In genomic region chr7:1121476-1121875, GRCh38 we compare ENCODE assay signal across 23 cellular contexts. TPM values are rescaled to one million over a fixed set of nuclear protein-coding genes. Genes with fewer than 3 reads are reported as not detected.
DNase-seq lines count a peak whose midpoint lies in the region; ATAC-seq and TF ChIP-seq lines count a peak whose summit lies in the region.
"Had no signal": no experiment of that assay in that cellular context is flagged by ENCODE, and none has a peak within 500 bp of the region (broad histone marks: within the 10 kb centered on the region; RNA-seq: fewer than 3 reads in every experiment).

No MANE protein-coding gene starts in this region.

- peaks cover 0 to 27% of the 10 kb centered on the region in 2 donors for H3K4me1 ChIP-seq in right atrium auricular region
- peaks cover 37% of the 10 kb centered on the region for H3K4me1 ChIP-seq in mesenchymal stem cell (ENCODE audit: control insufficient read depth, insufficient read depth, low read depth, low read length)
- H3K4me1 ChIP-seq in upper lobe of right lung, result no peaks in the 10 kb centered on the region
- H3K4me1 ChIP-seq: Peyer's patch had no signal

- no peak overlapping the region for H3K9ac ChIP-seq in mesenchymal stem cell (ENCODE audit: low read length)

- H2AK5ac ChIP-seq in mesenchymal stem cell (ENCODE audit: low read length, severe bottlenecking), result no peak overlapping the region

- no peaks in the 10 kb centered on the region for H3K27me3 ChIP-seq in right atrium auricular region
- H3K27me3 ChIP-seq in mesenchymal stem cell (ENCODE audit: control insufficient read depth in 1 of 2, insufficient read depth in 1 of 2, low read length in 2 of 2), result no peaks in the 10 kb centered on the region
- no peaks in the 10 kb centered on the region for H3K27me3 ChIP-seq in upper lobe of right lung
- H3K27me3 ChIP-seq: Peyer's patch had no signal

- DNase-seq in cardiac septum (ENCODE audit: low spot score), result peak; percentile 55
- DNase-seq in right atrium auricular region (ENCODE audit: low spot score), result no peak
- peak; percentile 46 for DNase-seq in chondrocyte (ENCODE audit: low spot score)
- DNase-seq in mesenchymal stem cell, result no peak
- DNase-seq in upper lobe of right lung, result peak; percentile 37
- DNase-seq in CD1c-positive myeloid dendritic cell (ENCODE audit: extremely low spot score), result no peak
- DNase-seq in HuH-7.5 (ENCODE audit: low spot score), result no peak
- DNase-seq: CD4-positive, alpha-beta memory T cell; COR-L47; DMS53; Karpas-422; NCI-H1092; NCI-H1417 treated with DMSO at 0.1 percent for 48 hours; NCI-H1694 treated with DMSO at 0.1 percent for 48 hours; NCI-H2081; NCI-H2227 treated with DMSO at 0.1 percent for 48 hours; NCI-H526 treated with DMSO at 0.1 percent for 48 hours; Peyer's patch; SIG-M5 had no signal

- 98% methylated on average over 14 of the region's 14 CpGs for WGBS in mesenchymal stem cell

- no peak overlapping the region for H4K91ac ChIP-seq in mesenchymal stem cell (ENCODE audit: low read length)

- H3K4me1 Mint-ChIP-seq in chondrocyte (ENCODE audit: low read depth), result peaks cover 43% of the 10 kb centered on the region

- H3K36me3 ChIP-seq in right atrium auricular region (no peaks in the 10 kb centered on the region), mesenchymal stem cell (ENCODE audit: control insufficient read depth in 1 of 2, insufficient read depth in 2 of 2, low read depth in 1 of 2, low read length in 2 of 2) (peaks cover 4 to 37% of the 10 kb centered on the region in 2 experiments), upper lobe of right lung (no peaks in the 10 kb centered on the region)
- H3K36me3 ChIP-seq: Peyer's patch had no signal

- H3K4ac ChIP-seq in mesenchymal stem cell (ENCODE audit: low read depth in 1 of 2, low read length in 2 of 2), result no peak overlapping the region

- H3K4me3 Mint-ChIP-seq in chondrocyte (ENCODE audit: unreplicated experiment), result no peak overlapping the region
- H3K4me3 Mint-ChIP-seq: CD4-positive, alpha-beta memory T cell had no signal

- no peak overlapping the region for H3K4me2 ChIP-seq in mesenchymal stem cell (ENCODE audit: low read length, poor library complexity, severe bottlenecking)

- TF ChIP-seq CTCF in right atrium auricular region (IDR thresholded peaks at IDR 0.05) (no peak), chondrocyte (IDR thresholded peaks at IDR 0.05) (no peak), upper lobe of right lung (IDR thresholded peaks at IDR 0.05) (no peak)

- H3K27me3 Mint-ChIP-seq in chondrocyte (ENCODE audit: low read depth), result no peaks in the 10 kb centered on the region
- H3K27me3 Mint-ChIP-seq: CD4-positive, alpha-beta memory T cell had no signal

- H2AFZ ChIP-seq in mesenchymal stem cell (ENCODE audit: low read depth, low read length), result no peak overlapping the region

- H3K4me3 ChIP-seq in right atrium auricular region (no peak overlapping the region), mesenchymal stem cell (ENCODE audit: insufficient read depth in 1 of 2, low read depth in 1 of 2, low read length in 2 of 2) (no peak overlapping the region), upper lobe of right lung (no peak overlapping the region)
- H3K4me3 ChIP-seq: Peyer's patch, SK-N-MC had no signal

- intact Hi-C loops in cardiac septum (cut with DNase I), result loop anchor here (5.0 kb wide), 1 partner anchor 34 kb away; the partner anchor contains the start of gene GPER1
- intact Hi-C loops in upper lobe of right lung (cut with DNase I), result no loop called here

- H3K9me3 Mint-ChIP-seq in chondrocyte (ENCODE audit: low read depth), result no peaks in the 10 kb centered on the region
- H3K9me3 Mint-ChIP-seq: CD4-positive, alpha-beta memory T cell had no signal

- peaks cover 3% of the 10 kb centered on the region for H3K36me3 Mint-ChIP-seq in chondrocyte (ENCODE audit: low read depth)
- H3K36me3 Mint-ChIP-seq: CD4-positive, alpha-beta memory T cell had no signal

- H2BK120ac ChIP-seq in mesenchymal stem cell (ENCODE audit: low read depth, low read length), result no peak overlapping the region

- H3K14ac ChIP-seq in mesenchymal stem cell (ENCODE audit: low read length in 2 of 2), result no peak overlapping the region

- ATAC-seq in upper lobe of right lung (no peak), GM18858 (IDR thresholded peaks at IDR 0.05; ENCODE audit: unreplicated experiment) (no peak)
- ATAC-seq: HCT116 had no signal

- no peak overlapping the region for H4K8ac ChIP-seq in mesenchymal stem cell (ENCODE audit: low read length)

- H3K27ac ChIP-seq in right atrium auricular region, result no peak overlapping the region
- no peak overlapping the region for H3K27ac ChIP-seq in mesenchymal stem cell (ENCODE audit: low read length, poor library complexity, severe bottlenecking)
- no peak overlapping the region for H3K27ac ChIP-seq in upper lobe of right lung
- H3K27ac ChIP-seq: HL-60, Peyer's patch, SK-N-MC had no signal

- H3K9me3 ChIP-seq in right atrium auricular region (no peaks in the 10 kb centered on the region), mesenchymal stem cell (ENCODE audit: control insufficient read depth, low read length) (no peaks in the 10 kb centered on the region), upper lobe of right lung (no peaks in the 10 kb centered on the region)
- H3K9me3 ChIP-seq: Peyer's patch had no signal

- H2BK15ac ChIP-seq in mesenchymal stem cell (ENCODE audit: low read depth, poor library complexity, severe bottlenecking), result peak overlapping the region; percentile 85

- H2BK5ac ChIP-seq in mesenchymal stem cell (ENCODE audit: low read depth, low read length, poor library complexity, severe bottlenecking), result no peak overlapping the region

- H2BK12ac ChIP-seq in mesenchymal stem cell (ENCODE audit: low read length in 2 of 2), result no peak overlapping the region

- H3K18ac ChIP-seq in mesenchymal stem cell (ENCODE audit: low read depth in 1 of 2, low read length in 2 of 2), result no peak overlapping the region

- H3K27ac Mint-ChIP-seq in chondrocyte (ENCODE audit: unreplicated experiment), result no peak overlapping the region
- H3K27ac Mint-ChIP-seq: CD4-positive, alpha-beta memory T cell had no signal

- H3K79me1 ChIP-seq in mesenchymal stem cell (replicated peaks; ENCODE audit: low read length, poor library complexity, severe bottlenecking), result peaks cover 38% of the 10 kb centered on the region

- no peak overlapping the region for H3K23ac ChIP-seq in mesenchymal stem cell (ENCODE audit: low read length in 2 of 2)

RNA-seq across cellular contexts. Expression of gene GPER1, which starts 33.6 kb away (rescaled TPM):
- 2.9 TPM for total RNA-seq in cardiac septum
- total RNA-seq in right atrium auricular region, result 1 to 10 TPM; 4.6 to 6.9 TPM
- total RNA-seq in chondrocyte, result 5.7 to 9.9 TPM (median 9.5 TPM) in 3 replicates
- 3.9 TPM for polyA plus RNA-seq in mesenchymal stem cell (2013, experiment 1 of 2)
- polyA plus RNA-seq in mesenchymal stem cell (2013, experiment 2 of 2), result 4.0 TPM
- 11.1 TPM for total RNA-seq in upper lobe of right lung
- total RNA-seq: CD4-positive, alpha-beta memory T cell had no signal
- polyA plus RNA-seq: CD4-positive, alpha-beta memory T cell had no signal

RNA-seq across cellular contexts. Expression of gene ZFAND2A, which starts 38.5 kb away (rescaled TPM):
- total RNA-seq in cardiac septum, result 8.8 TPM
- 10 to 100 TPM; 10.2 to 16.2 TPM for total RNA-seq in right atrium auricular region
- 15.2 to 16.2 TPM (median 15.6 TPM) in 3 replicates for total RNA-seq in chondrocyte
- 16.9 TPM for polyA plus RNA-seq in mesenchymal stem cell (2013, experiment 1 of 2)
- polyA plus RNA-seq in mesenchymal stem cell (2013, experiment 2 of 2), result 17.7 TPM
- 19.9 TPM for total RNA-seq in upper lobe of right lung

Comparison
In these comparisons a context has a peak if more than half of its experiments do, and no peak if none do; other contexts are left out.
1. DNase-seq: peak in cardiac septum (single experiment), chondrocyte (single experiment) and upper lobe of right lung (single experiment); none in right atrium auricular region (single experiment), mesenchymal stem cell (single experiment), CD1c-positive myeloid dendritic cell (single experiment) and HuH-7.5 (single experiment).